In the genomic region with DNA sequence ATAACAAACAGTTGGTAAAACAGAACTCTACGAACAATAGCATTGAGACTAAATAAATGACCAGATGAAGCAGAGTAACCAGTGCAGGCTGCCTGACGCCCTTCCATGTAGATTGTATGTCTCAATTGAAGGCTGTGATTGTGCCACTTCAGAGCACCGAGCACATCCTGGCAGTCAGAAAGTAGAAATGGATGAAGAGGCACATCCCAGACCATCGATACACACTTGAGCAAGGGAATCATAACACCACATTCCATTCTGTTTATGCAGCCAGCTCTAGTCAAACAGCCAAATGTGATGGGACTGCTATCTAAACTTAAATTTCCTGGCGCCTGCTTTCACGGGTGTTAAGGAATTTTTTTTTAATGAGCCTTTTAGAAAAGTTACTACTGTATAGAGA, we compare ENCODE assay signal across 20 cellular contexts.
DNase-seq lines count a peak whose midpoint lies in the region; ATAC-seq and TF ChIP-seq lines count a peak whose summit lies in the region.
"Had no signal": no experiment of that assay in that cellular context is flagged by ENCODE, and none has a peak within 500 bp of the region (broad histone marks: within the 10 kb centered on the region; RNA-seq: fewer than 3 reads in every experiment).

No MANE protein-coding gene starts in this region.

- H3K4me3 ChIP-seq in breast epithelium (no peak overlapping the region), smooth muscle cell (no peak overlapping the region), ovary (no peak overlapping the region)
- H3K4me3 ChIP-seq: upper lobe of left lung had no signal

- intact Hi-C loops in MCF 10A (cut with micrococcal nuclease): loop anchor here (10.0 kb wide), 1 partner anchor 1579 kb away; no protein-coding TSS in a partner anchor
- intact Hi-C loops in breast epithelium (cut with DNase I; ENCODE audit: low total_unique reads): no loop called here
- intact Hi-C loops in left cardiac atrium (cut with DNase I): no loop called here
- intact Hi-C loops in ovary (cut with DNase I): no loop called here

- DNase-seq in MCF 10A (ENCODE audit: unreplicated experiment) (peak; percentile 31), breast epithelium (ENCODE audit: low spot score in 2 of 2) (no peak), chondrocyte (ENCODE audit: low spot score) (no peak), left cardiac atrium (no peak), smooth muscle cell (lab: John Stamatoyannopoulos, UW; ENCODE audit: unreplicated experiment) (no peak), ovary (no peak)
- DNase-seq in stimulated activated naive CD4-positive, alpha-beta T cell treated with Interleukin-2 at 50 U/mL for 16 hours (lab: John Stamatoyannopoulos, UW): no peak
- DNase-seq in activated effector memory CD4-positive, alpha-beta T cell treated with Interleukin-2 at 50 U/mL for 16 hours: no peak
- DNase-seq: 8988T; activated gamma-delta T cell treated with Interleukin-2 at 50 U/mL for 16 hours; activated naive CD8-positive, alpha-beta T cell treated with anti-CD3 and anti-CD28 coated beads, Interleukin-2, amount 50 U/mL, for 24 hours; CD8-positive, alpha-beta memory T cell; DMS153; NCI-H1694; NCI-H2171 treated with DMSO at 0.1 percent for 48 hours; NCI-H526; T-helper 17 cell; upper lobe of left lung had no signal

- no peaks in the 10 kb centered on the region for H3K4me1 Mint-ChIP-seq in MCF 10A (ENCODE audit: insufficient read depth, unreplicated experiment)
- H3K4me1 Mint-ChIP-seq in chondrocyte (ENCODE audit: low read depth): peaks cover 18% of the 10 kb centered on the region
- H3K4me1 Mint-ChIP-seq: activated naive CD8-positive, alpha-beta T cell treated with anti-CD3 and anti-CD28 coated beads, Interleukin-2, amount 50 U/mL, for 24 hours; B cell; CD8-positive, alpha-beta memory T cell; T-helper 17 cell had no signal

- POLR2A ChIA-PET in MCF 10A (lab: Yijun Ruan, JAX): no interaction called here

- H3F3A ChIP-seq in smooth muscle cell (ENCODE audit: low read depth): no peaks in the 10 kb centered on the region

- H4K20me1 ChIP-seq in smooth muscle cell (ENCODE audit: low read depth): no peaks in the 10 kb centered on the region

- no peak overlapping the region for H3K27ac ChIP-seq in breast epithelium
- H3K27ac ChIP-seq in smooth muscle cell (ENCODE audit: low read depth): no peak overlapping the region
- H3K27ac ChIP-seq in ovary: no peak overlapping the region
- H3K27ac ChIP-seq: upper lobe of left lung had no signal

- H3K27me3 ChIP-seq in breast epithelium (no peaks in the 10 kb centered on the region), smooth muscle cell (ENCODE audit: low read depth) (no peaks in the 10 kb centered on the region), ovary (no peaks in the 10 kb centered on the region)
- H3K27me3 ChIP-seq: upper lobe of left lung had no signal

- ATAC-seq in left cardiac atrium: peak; percentile 57 to 59
- ATAC-seq: activated naive CD8-positive, alpha-beta T cell treated with anti-CD3 and anti-CD28 coated beads, Interleukin-2, amount 50 U/mL, for 24 hours; T-helper 17 cell had no signal

- no peak overlapping the region for H3K4me3 Mint-ChIP-seq in MCF 10A (ENCODE audit: unreplicated experiment)
- no peak overlapping the region for H3K4me3 Mint-ChIP-seq in chondrocyte (ENCODE audit: unreplicated experiment)
- H3K4me3 Mint-ChIP-seq: activated naive CD8-positive, alpha-beta T cell treated with anti-CD3 and anti-CD28 coated beads, Interleukin-2, amount 50 U/mL, for 24 hours; B cell; CD8-positive, alpha-beta memory T cell; dendritic cell treated with granulocyte-macrophage colony-stimulating factor and Interleukin-4, amounts not matched to agents 40 ng/mL and 50 ng/mL, for 4 days; T-helper 17 cell had no signal

- TF ChIP-seq POLR2A in breast epithelium (IDR thresholded peaks at IDR 0.05): no peak
- no peak for TF ChIP-seq POLR2A in ovary (IDR thresholded peaks at IDR 0.05)

- CTCF ChIA-PET in MCF 10A (lab: Yijun Ruan, JAX): interaction anchor here (0.6 to 1.4 kb wide), 3 partner anchors 11 to 88 kb away, joined by 3 to 5 read pairs (median 5); no protein-coding TSS in a partner anchor

- BruUV-seq in MCF 10A (replicated peaks; lab: Mats Ljungman, UMichigan): no TSS peak

- H3K9ac ChIP-seq in smooth muscle cell (ENCODE audit: low read depth): no peak overlapping the region

- H3K36me3 Mint-ChIP-seq in MCF 10A (ENCODE audit: insufficient read depth, unreplicated experiment) (no peaks in the 10 kb centered on the region), chondrocyte (ENCODE audit: low read depth) (no peaks in the 10 kb centered on the region)
- H3K36me3 Mint-ChIP-seq: CD8-positive, alpha-beta memory T cell had no signal

- no peaks in the 10 kb centered on the region for H3K79me2 ChIP-seq in smooth muscle cell (ENCODE audit: low read depth)

- H3K9me3 Mint-ChIP-seq in MCF 10A (ENCODE audit: unreplicated experiment) (no peaks in the 10 kb centered on the region), chondrocyte (ENCODE audit: low read depth) (peaks cover 7% of the 10 kb centered on the region)
- H3K9me3 Mint-ChIP-seq: activated naive CD8-positive, alpha-beta T cell treated with anti-CD3 and anti-CD28 coated beads, Interleukin-2, amount 50 U/mL, for 24 hours; dendritic cell treated with granulocyte-macrophage colony-stimulating factor and Interleukin-4, amounts not matched to agents 40 ng/mL and 50 ng/mL, for 4 days had no signal

- H3K27me3 Mint-ChIP-seq in MCF 10A (ENCODE audit: insufficient read depth, unreplicated experiment): no peaks in the 10 kb centered on the region
- H3K27me3 Mint-ChIP-seq in chondrocyte (ENCODE audit: low read depth): no peaks in the 10 kb centered on the region
- H3K27me3 Mint-ChIP-seq: activated naive CD8-positive, alpha-beta T cell treated with anti-CD3 and anti-CD28 coated beads, Interleukin-2, amount 50 U/mL, for 24 hours; B cell; CD8-positive, alpha-beta memory T cell; dendritic cell treated with granulocyte-macrophage colony-stimulating factor and Interleukin-4, amounts not matched to agents 40 ng/mL and 50 ng/mL, for 4 days; T-helper 17 cell had no signal

- no peaks in the 10 kb centered on the region for H3K4me1 ChIP-seq in breast epithelium
- no peaks in the 10 kb centered on the region for H3K4me1 ChIP-seq in smooth muscle cell (ENCODE audit: low read depth)
- no peaks in the 10 kb centered on the region for H3K4me1 ChIP-seq in ovary (ENCODE audit: insufficient read depth)
- H3K4me1 ChIP-seq: upper lobe of left lung had no signal

- H3K27ac Mint-ChIP-seq in MCF 10A (ENCODE audit: low read depth, unreplicated experiment) (no peak overlapping the region), chondrocyte (ENCODE audit: unreplicated experiment) (peak overlapping the region; percentile 45)
- H3K27ac Mint-ChIP-seq: activated naive CD8-positive, alpha-beta T cell treated with anti-CD3 and anti-CD28 coated beads, Interleukin-2, amount 50 U/mL, for 24 hours; B cell; CD8-positive, alpha-beta memory T cell; dendritic cell treated with granulocyte-macrophage colony-stimulating factor and Interleukin-4, amounts not matched to agents 40 ng/mL and 50 ng/mL, for 4 days; T-helper 17 cell had no signal

- TF ChIP-seq CTCF in MCF 10A (IDR thresholded peaks at IDR 0.05; ENCODE audit: unreplicated experiment) (no peak), breast epithelium (IDR thresholded peaks at IDR 0.05) (no peak), chondrocyte (IDR thresholded peaks at IDR 0.05) (no peak), smooth muscle cell (IDR thresholded peaks at IDR 0.05; ENCODE audit: borderline replicate concordance, insufficient read depth, poor library complexity, severe bottlenecking) (no peak), ovary (IDR thresholded peaks at IDR 0.05) (no peak)

- H2AFZ ChIP-seq in smooth muscle cell (ENCODE audit: low read depth): peak overlapping the region; percentile 38

- H3K9me3 ChIP-seq in breast epithelium (no peaks in the 10 kb centered on the region), smooth muscle cell (replicated peaks; ENCODE audit: low read depth) (no peaks in the 10 kb centered on the region), ovary (no peaks in the 10 kb centered on the region)
- H3K9me3 ChIP-seq: upper lobe of left lung had no signal

- WGBS in smooth muscle cell (ENCODE audit: low lambda C conversion rate): 48% methylated on average over 6 of the region's 6 CpGs
- WGBS in ovary, 3 donors: 45 to 59% (median 56%) methylated on average over 6 of the region's 6 CpGs

- H3K36me3 ChIP-seq in breast epithelium (no peaks in the 10 kb centered on the region), smooth muscle cell (ENCODE audit: low read depth) (no peaks in the 10 kb centered on the region), ovary (no peaks in the 10 kb centered on the region)
- H3K36me3 ChIP-seq: upper lobe of left lung had no signal

- no peak overlapping the region for H3K4me2 ChIP-seq in smooth muscle cell

- TF ChIP-seq EP300 in ovary (IDR thresholded peaks at IDR 0.05): no peak
